Comparison of ENCODE assay signal across 17 cellular contexts in genomic region chr10:90420637-90421318, GRCh38.
DNase-seq lines count a peak whose midpoint lies in the region; ATAC-seq and TF ChIP-seq lines count a peak whose summit lies in the region.
"Had no signal": no experiment of that assay in that cellular context is flagged by ENCODE, and none has a peak within 500 bp of the region (broad histone marks: within the 10 kb centered on the region; RNA-seq: fewer than 3 reads in every experiment).

No MANE protein-coding gene starts in this region.

- H3K27ac Mint-ChIP-seq in CD8-positive, alpha-beta memory T cell = no peak overlapping the region
- H3K27ac Mint-ChIP-seq: activated naive CD8-positive, alpha-beta T cell treated with anti-CD3 and anti-CD28 coated beads, Interleukin-2, amount 10 ng/mL, durations not matched to agents 7 days and 5 days; mesothelial cell of epicardium; stimulated activated effector memory CD8-positive, alpha-beta T cell treated with anti-CD3 and anti-CD28 coated beads, Interleukin-12 subunit alpha, Interleukin-12 subunit beta, amount 100 ng/mL, for 72 hours had no signal

- no peaks in the 10 kb centered on the region for H3K36me3 ChIP-seq in CD8-positive, alpha-beta memory T cell (ENCODE audit: insufficient read depth, low read length)
- H3K36me3 ChIP-seq: HAP-1 had no signal

- POLR2A ChIA-PET in CD8-positive, alpha-beta memory T cell (lab: Charles Lee) = no interaction called here

- no peaks in the 10 kb centered on the region for H3K4me1 ChIP-seq in CD8-positive, alpha-beta memory T cell (ENCODE audit: insufficient read depth, low read length)

- no peaks in the 10 kb centered on the region for H3K36me3 Mint-ChIP-seq in CD8-positive, alpha-beta memory T cell
- H3K36me3 Mint-ChIP-seq: activated naive CD8-positive, alpha-beta T cell treated with anti-CD3 and anti-CD28 coated beads, Interleukin-2, amount 10 ng/mL, durations not matched to agents 7 days and 5 days; stimulated activated effector memory CD8-positive, alpha-beta T cell treated with anti-CD3 and anti-CD28 coated beads, Interleukin-12 subunit alpha, Interleukin-12 subunit beta, amount 100 ng/mL, for 72 hours had no signal

- peaks cover 2 to 8% (median 4%) of the 10 kb centered on the region in 5 donors for H3K9me3 Mint-ChIP-seq in CD8-positive, alpha-beta memory T cell

- no peak overlapping the region for H3K4me3 ChIP-seq in GM12865 (ENCODE audit: low read depth, low read length)
- H3K4me3 ChIP-seq in CD8-positive, alpha-beta memory T cell (ENCODE audit: low read length) = no peak overlapping the region
- H3K4me3 ChIP-seq: coronary artery, HAP-1 had no signal

- DNase-seq in GM12865 (ENCODE audit: low read depth) (peak; percentile 75), NCI-H446 treated with DMSO at 0.1 percent for 48 hours (lab: John Stamatoyannopoulos, UW) (no peak)
- DNase-seq in CD8-positive, alpha-beta memory T cell = no peak
- no peak for DNase-seq in stimulated activated CD4-positive, alpha-beta T cell treated with anti-CD3 and anti-CD28 coated beads, Interleukin-12 subunit alpha, Interleukin-12 subunit beta, amount 100 ng/mL, for 4 hours
- DNase-seq: activated naive CD8-positive, alpha-beta T cell treated with anti-CD3 and anti-CD28 coated beads, Interleukin-2, amount 10 ng/mL, durations not matched to agents 7 days and 5 days; NCI-H2029 treated with DMSO at 0.1 percent for 48 hours; posterior cingulate gyrus; SK-N-SH had no signal

- no peak for TF ChIP-seq CTCF in GM12865 (IDR thresholded peaks at IDR 0.05; ENCODE audit: insufficient read depth, low read depth, low read length, missing control alignments)

- H3K27ac ChIP-seq in CD8-positive, alpha-beta memory T cell (ENCODE audit: low read depth, low read length) = no peak overlapping the region
- H3K27ac ChIP-seq: coronary artery, VCaP had no signal

- peak; percentile 82 for ATAC-seq in GM19455 (IDR thresholded peaks at IDR 0.05; ENCODE audit: unreplicated experiment)
- ATAC-seq in HG02763 (IDR thresholded peaks at IDR 0.05; ENCODE audit: unreplicated experiment) = peak; percentile 79
- ATAC-seq in HG03378 (IDR thresholded peaks at IDR 0.05; ENCODE audit: unreplicated experiment) = peak; percentile 77
- no peak for ATAC-seq in GM18520 (IDR thresholded peaks at IDR 0.05; ENCODE audit: unreplicated experiment)
- ATAC-seq: stimulated activated effector memory CD8-positive, alpha-beta T cell treated with anti-CD3 and anti-CD28 coated beads, Interleukin-12 subunit alpha, Interleukin-12 subunit beta, amount 100 ng/mL, for 72 hours had no signal

- H3K27me3 Mint-ChIP-seq in CD8-positive, alpha-beta memory T cell = no peaks in the 10 kb centered on the region
- H3K27me3 Mint-ChIP-seq: activated naive CD8-positive, alpha-beta T cell treated with anti-CD3 and anti-CD28 coated beads, Interleukin-2, amount 10 ng/mL, durations not matched to agents 7 days and 5 days had no signal

- no peaks in the 10 kb centered on the region for H3K4me1 Mint-ChIP-seq in CD8-positive, alpha-beta memory T cell
- H3K4me1 Mint-ChIP-seq: activated naive CD8-positive, alpha-beta T cell treated with anti-CD3 and anti-CD28 coated beads, Interleukin-2, amount 10 ng/mL, durations not matched to agents 7 days and 5 days; stimulated activated effector memory CD8-positive, alpha-beta T cell treated with anti-CD3 and anti-CD28 coated beads, Interleukin-12 subunit alpha, Interleukin-12 subunit beta, amount 100 ng/mL, for 72 hours had no signal

- no peaks in the 10 kb centered on the region for H3K27me3 ChIP-seq in CD8-positive, alpha-beta memory T cell (ENCODE audit: insufficient read depth, low read length, poor library complexity, severe bottlenecking)

- no peaks in the 10 kb centered on the region for H3K9me3 ChIP-seq in CD8-positive, alpha-beta memory T cell (ENCODE audit: low read length)
- H3K9me3 ChIP-seq: HAP-1, SK-N-SH had no signal

- CTCF ChIA-PET in CD8-positive, alpha-beta memory T cell (lab: Charles Lee) = no interaction called here

- no peak overlapping the region for H3K4me3 Mint-ChIP-seq in CD8-positive, alpha-beta memory T cell
- H3K4me3 Mint-ChIP-seq: activated naive CD8-positive, alpha-beta T cell treated with anti-CD3 and anti-CD28 coated beads, Interleukin-2, amount 10 ng/mL, durations not matched to agents 7 days and 5 days; mesothelial cell of epicardium; stimulated activated effector memory CD8-positive, alpha-beta T cell treated with anti-CD3 and anti-CD28 coated beads, Interleukin-12 subunit alpha, Interleukin-12 subunit beta, amount 100 ng/mL, for 72 hours had no signal
